In genomic region chr1:112960381-112960780, GRCh38 we compare ENCODE assay signal across 22 cellular contexts. TPM values are rescaled to one million over a fixed set of nuclear protein-coding genes. Genes with fewer than 3 reads are reported as not detected.
A peak's percentile ranks its signal among the peaks of the same experiment; 100 is the strongest.
DNase-seq lines count a peak whose midpoint lies in the region; ATAC-seq, FAIRE-seq and TF ChIP-seq lines count a peak whose summit lies in the region.
"Had no signal": no experiment of that assay in that cellular context is flagged by ENCODE, and none has a peak within 500 bp of the region (broad histone marks: within the 10 kb centered on the region; RNA-seq: fewer than 3 reads in every experiment).

No MANE protein-coding gene starts in this region.

- intact Hi-C loops in HepG2 (cut with micrococcal nuclease; ENCODE audit: unreplicated experiment) (no loop called here), right lobe of liver (cut with DNase I) (no loop called here)

- H3F3A ChIP-seq in Loucy (ENCODE audit: low read depth) (no peaks in the 10 kb centered on the region), SK-N-SH (replicated peaks; ENCODE audit: insufficient read depth) (peaks cover 12% of the 10 kb centered on the region)

- 95% methylated on average over 3 of the region's 3 CpGs for WGBS in HepG2 (ENCODE audit: low lambda C conversion rate)
- WGBS in right lobe of liver (ENCODE audit: insufficient coverage, low coverage, low lambda C conversion rate, missing lambda C conversion rate) = 80% methylated on average over 3 of the region's 3 CpGs
- 95% methylated on average over 3 of the region's 3 CpGs for WGBS in SK-N-SH (ENCODE audit: low lambda C conversion rate)

- no peak overlapping the region for H3K27ac ChIP-seq in HepG2 (ENCODE audit: extremely low read length, insufficient read depth, low read length)
- no peak overlapping the region for H3K27ac ChIP-seq in right lobe of liver
- H3K27ac ChIP-seq in SK-N-SH (ENCODE audit: low read depth in 2 of 2, low read length in 1 of 2) = no peak overlapping the region
- H3K27ac ChIP-seq: body of pancreas, esophagus squamous epithelium, right atrium auricular region had no signal

- CTCF ChIA-PET in HepG2 (lab: Yijun Ruan, JAX; ENCODE audit: low intra/inter-chr PET ratio, low total read pairs) (no interaction called here), SK-N-SH (lab: Yijun Ruan, JAX) (interaction anchor here (0.9 kb wide), 1 partner anchor 245 kb away, joined by 3 read pairs; no protein-coding TSS in a partner anchor)

- POLR2A ChIA-PET in HepG2 (lab: Yijun Ruan, JAX) = no interaction called here
- POLR2A ChIA-PET in SK-N-SH (lab: Yijun Ruan, JAX) = no interaction called here

- H3K4me2 ChIP-seq in HepG2 (ENCODE audit: low read depth, low read length) = peak overlapping the region; percentile 4; the same call in 1 of the 2 replicates
- peak overlapping the region; percentile 41 for H3K4me2 ChIP-seq in Loucy (ENCODE audit: low read depth, low read length, poor library complexity, severe bottlenecking)
- H3K4me2 ChIP-seq in SK-N-SH = no peak overlapping the region

- H3K9ac ChIP-seq in HepG2 (ENCODE audit: insufficient read depth, low read depth, low read length) (no peak overlapping the region), Loucy (ENCODE audit: low read depth, low read length, poor library complexity, severe bottlenecking) (no peak overlapping the region), SK-N-SH (no peak overlapping the region)

- H3K4me3 ChIP-seq in HepG2 (replicated peaks in 1 of 3; ENCODE audit: insufficient read depth in 1 of 3, low read depth in 2 of 3, low read length in 3 of 3) = no peak overlapping the region
- H3K4me3 ChIP-seq in right lobe of liver = no peak overlapping the region
- H3K4me3 ChIP-seq in Loucy (ENCODE audit: low read length, poor library complexity, severe bottlenecking) = peak overlapping the region; percentile 6
- no peak overlapping the region for H3K4me3 ChIP-seq in SK-N-SH (ENCODE audit: low read depth in 2 of 2, low read length in 1 of 2)
- H3K4me3 ChIP-seq: body of pancreas, esophagus squamous epithelium, right atrium auricular region had no signal

- no peak for TF ChIP-seq POLR2A in HepG2 (IDR thresholded peaks at IDR 0.05; ENCODE audit: insufficient read depth in 1 of 2, low read depth in 2 of 2, low read length in 2 of 2)
- no peak for TF ChIP-seq POLR2A in right lobe of liver (IDR thresholded peaks at IDR 0.05)

- TF ChIP-seq CTCF in HepG2 (CRISPR knock-in tag; IDR thresholded peaks at IDR 0.05) (no peak), right lobe of liver (IDR thresholded peaks at IDR 0.05) (no peak), Loucy (conservative IDR thresholded peaks at IDR 0.05; ENCODE audit: low read length) (no peak), SK-N-SH (IDR thresholded peaks at IDR 0.05) (no peak)

- TF ChIP-seq EP300 in HepG2 (IDR thresholded peaks at IDR 0.05; ENCODE audit: low read depth in 2 of 2, low read length in 2 of 2) (no peak), HepG2 (CRISPR knock-in tag; IDR thresholded peaks at IDR 0.05; ENCODE audit: borderline replicate concordance) (no peak), SK-N-SH (IDR thresholded peaks at IDR 0.05; ENCODE audit: borderline replicate concordance in 1 of 2, low read depth in 1 of 2, low read length in 1 of 2) (no peak)

- H2AFZ ChIP-seq in HepG2 (ENCODE audit: low read length) (no peak overlapping the region), Loucy (ENCODE audit: low read length) (no peak overlapping the region), SK-N-SH (ENCODE audit: low read depth) (no peak overlapping the region)

- ATAC-seq in HepG2 (no peak), right lobe of liver (no peak), HG02623 (IDR thresholded peaks at IDR 0.05; ENCODE audit: unreplicated experiment) (no peak)
- ATAC-seq: body of pancreas; effector memory CD8-positive, alpha-beta T cell had no signal

- H3K79me2 ChIP-seq in HepG2 (ENCODE audit: insufficient read depth, low read length) = peaks cover 66% of the 10 kb centered on the region
- H3K79me2 ChIP-seq in Loucy (ENCODE audit: insufficient read depth, low read length) = peaks cover 31% of the 10 kb centered on the region
- H3K79me2 ChIP-seq in SK-N-SH (ENCODE audit: insufficient read depth) = peaks cover 72% of the 10 kb centered on the region

- BruUV-seq in HepG2 (replicated peaks; lab: Mats Ljungman, UMichigan) = no TSS peak

- FAIRE-seq in HepG2 (lab: Jason Lieb, UNC) = no peak
- FAIRE-seq: colon, HTR-8/SVneo had no signal

- no peaks in the 10 kb centered on the region; a peak in 1 of 5 replicates for H3K27me3 ChIP-seq in HepG2 (ENCODE audit: control insufficient read depth in 1 of 2, insufficient read depth in 2 of 2, low read length in 2 of 2)
- no peaks in the 10 kb centered on the region for H3K27me3 ChIP-seq in right lobe of liver
- no peaks in the 10 kb centered on the region for H3K27me3 ChIP-seq in Loucy (ENCODE audit: insufficient read depth, low read length, poor library complexity, severe bottlenecking)
- no peaks in the 10 kb centered on the region for H3K27me3 ChIP-seq in SK-N-SH (ENCODE audit: insufficient read depth)
- H3K27me3 ChIP-seq: body of pancreas, esophagus squamous epithelium, right atrium auricular region had no signal

- TF ChIP-seq RAD21 in HepG2 (CRISPR knock-in tag; IDR thresholded peaks at IDR 0.05) (no peak), SK-N-SH (IDR thresholded peaks at IDR 0.05; ENCODE audit: low read length) (no peak)

- H3K36me3 ChIP-seq in HepG2 (replicated peaks in 1 of 2; ENCODE audit: control insufficient read depth in 1 of 2, insufficient read depth in 2 of 2, low read length in 2 of 2) = peaks cover 5 to 26% of the 10 kb centered on the region in 2 experiments; a peak in 3 of 5 replicates
- no peaks in the 10 kb centered on the region for H3K36me3 ChIP-seq in right lobe of liver
- H3K36me3 ChIP-seq in Loucy (ENCODE audit: insufficient read depth, low read length) = no peaks in the 10 kb centered on the region
- H3K36me3 ChIP-seq in SK-N-SH (replicated peaks in 1 of 2; ENCODE audit: control insufficient read depth in 1 of 2, insufficient read depth in 2 of 2, low read length in 1 of 2) = peaks cover 0 to 43% of the 10 kb centered on the region in 2 experiments

- H4K20me1 ChIP-seq in HepG2 (ENCODE audit: insufficient read depth, low read length) (0 out of 2 replicates have a peak, but pooled peaks cover 3% of the 10 kb centered on the region), Loucy (ENCODE audit: insufficient read depth, low read length, poor library complexity, severe bottlenecking) (peaks cover 9% of the 10 kb centered on the region), SK-N-SH (ENCODE audit: insufficient read depth) (no peaks in the 10 kb centered on the region; the same call in 1 of the 2 replicates)

- H3K9me3 ChIP-seq in HepG2 (ENCODE audit: low read length) (no peaks in the 10 kb centered on the region), right lobe of liver (no peaks in the 10 kb centered on the region), Loucy (ENCODE audit: insufficient read depth, low read depth, low read length) (no peaks in the 10 kb centered on the region), SK-N-SH (no peaks in the 10 kb centered on the region)
- H3K9me3 ChIP-seq: body of pancreas, esophagus squamous epithelium, right atrium auricular region had no signal

- DNase-seq in HepG2 (ENCODE audit: low spot score) = no peak
- DNase-seq in right lobe of liver = no peak
- DNase-seq in amniotic epithelial cell (ENCODE audit: low read depth) = peak; percentile 45
- no peak for DNase-seq in SK-N-SH
- DNase-seq in NCI-H774 (lab: John Stamatoyannopoulos, UW) = no peak
- DNase-seq: activated naive CD8-positive, alpha-beta T cell treated with anti-CD3 and anti-CD28 coated beads, Interleukin-2, amount 10 ng/mL, durations not matched to agents 7 days and 5 days; activated T-cell treated with anti-CD3 and anti-CD28 coated beads for 4 hours; body of pancreas; COR-L47; effector memory CD8-positive, alpha-beta T cell; esophagus squamous epithelium; H9; mesendoderm; naive B cell; NCI-H1105; NCI-H2029 treated with DMSO at 0.1 percent for 48 hours; NCI-H446 treated with DMSO at 0.1 percent for 48 hours had no signal

- H3K4me1 ChIP-seq in HepG2 (ENCODE audit: insufficient read depth, low read length) = peaks cover 53% of the 10 kb centered on the region
- peaks cover 0 to 7% (median 0%) of the 10 kb centered on the region in 4 donors for H3K4me1 ChIP-seq in right lobe of liver
- H3K4me1 ChIP-seq in Loucy (ENCODE audit: insufficient read depth, low read length, poor library complexity, severe bottlenecking) = peaks cover 22% of the 10 kb centered on the region
- H3K4me1 ChIP-seq in SK-N-SH (ENCODE audit: control insufficient read depth in 1 of 2, insufficient read depth in 2 of 2, low read depth in 1 of 2, low read length in 1 of 2) = peaks cover 12 to 14% of the 10 kb centered on the region in 2 experiments; a peak in 2 of 4 replicates

- in situ Hi-C loops in HepG2 (cut with HindIII; ENCODE audit: extremely low pct_ligation_motif_present, low pct_unique_long_range_greater_than_20kb) = no loop called here

- no peaks in the 10 kb centered on the region for H3K9me2 ChIP-seq in Loucy (replicated peaks; ENCODE audit: low read depth, low read length)
- H3K9me2 ChIP-seq in SK-N-SH = no peaks in the 10 kb centered on the region

RNA-seq across cellular contexts. Expression of gene SLC16A1, which starts 4.4 kb away (rescaled TPM):
- total RNA-seq in HepG2 (2016; rRNA removed; fragmentation: Illumina TruSeq; extraction: Trizol) (67.0 and 106 TPM in 2 replicates), right lobe of liver (10 to 100 TPM; 26.1 to 81.9 (median 55.2) TPM)
- total RNA-seq in HepG2 (2016; cell fraction: cytosol; rRNA removed; fragmentation: Illumina TruSeq; extraction: Trizol; ENCODE audit: low read depth) = 5.3 and 6.0 TPM in 2 replicates
- 65.8 and 105 TPM in 2 replicates for total RNA-seq in HepG2 (2016; cell fraction: insoluble cytoplasmic fraction; rRNA removed; fragmentation: Illumina TruSeq; extraction: Trizol)
- 15.3 and 18.4 TPM in 2 replicates for total RNA-seq in HepG2 (2016; cell fraction: membrane; rRNA removed; fragmentation: Illumina TruSeq; extraction: Trizol)
- total RNA-seq in HepG2 (2016; cell fraction: nucleus; rRNA removed; fragmentation: Illumina TruSeq; extraction: Trizol) = 102 and 125 TPM in 2 replicates
- polyA plus RNA-seq in HepG2 (2011; rRNA removed) (135 and 142 TPM in 2 replicates), SK-N-SH (2012; rRNA removed) (34.2 and 49.0 TPM in 2 replicates)
- polyA plus RNA-seq in HepG2 (2011; cell fraction: cytosol; rRNA removed) = 110 and 155 TPM in 2 replicates
- 50.4 and 50.5 TPM in 2 replicates for polyA plus RNA-seq in HepG2 (2011; cell fraction: nucleus; rRNA removed)
- 134 and 147 TPM in 2 replicates for polyA plus RNA-seq in HepG2 (2012)
- polyA plus RNA-seq in HepG2 (2016; cell fraction: cytosol; fragmentation: Illumina TruSeq; extraction: Trizol; ENCODE audit: low read depth) = 3.0 and 3.3 TPM in 2 replicates
- polyA plus RNA-seq in HepG2 (2016; cell fraction: insoluble cytoplasmic fraction; fragmentation: Illumina TruSeq; extraction: Trizol; ENCODE audit: low read depth) = 49.1 and 53.6 TPM in 2 replicates
- polyA plus RNA-seq in HepG2 (2016; cell fraction: membrane; fragmentation: Illumina TruSeq; extraction: Trizol; ENCODE audit: low read depth) = 8.1 and 9.3 TPM in 2 replicates
- polyA plus RNA-seq in HepG2 (2016; cell fraction: nucleus; fragmentation: Illumina TruSeq; extraction: Trizol; ENCODE audit: insufficient read depth, low read depth) = 109 and 119 TPM in 2 replicates
- polyA minus RNA-seq in HepG2 (2011; rRNA and poly(A)+ RNA removed; ENCODE audit: low replicate concordance) = 467 and 535 TPM in 2 replicates
- 185 and 199 TPM in 2 replicates for polyA minus RNA-seq in HepG2 (2011; cell fraction: cytosol; rRNA and poly(A)+ RNA removed)
- 108 and 115 TPM in 2 replicates for polyA minus RNA-seq in HepG2 (2011; cell fraction: nucleus; rRNA and poly(A)+ RNA removed)
- 31.6 and 39.7 TPM in 2 replicates for polyA plus RNA-seq in SK-N-SH (2012; cell fraction: cytosol; rRNA removed)
- 14.7 and 37.7 TPM in 2 replicates for polyA plus RNA-seq in SK-N-SH (2012; cell fraction: nucleus; rRNA removed)
